ENCODE assay signal across 8 cellular contexts in the genomic region with DNA sequence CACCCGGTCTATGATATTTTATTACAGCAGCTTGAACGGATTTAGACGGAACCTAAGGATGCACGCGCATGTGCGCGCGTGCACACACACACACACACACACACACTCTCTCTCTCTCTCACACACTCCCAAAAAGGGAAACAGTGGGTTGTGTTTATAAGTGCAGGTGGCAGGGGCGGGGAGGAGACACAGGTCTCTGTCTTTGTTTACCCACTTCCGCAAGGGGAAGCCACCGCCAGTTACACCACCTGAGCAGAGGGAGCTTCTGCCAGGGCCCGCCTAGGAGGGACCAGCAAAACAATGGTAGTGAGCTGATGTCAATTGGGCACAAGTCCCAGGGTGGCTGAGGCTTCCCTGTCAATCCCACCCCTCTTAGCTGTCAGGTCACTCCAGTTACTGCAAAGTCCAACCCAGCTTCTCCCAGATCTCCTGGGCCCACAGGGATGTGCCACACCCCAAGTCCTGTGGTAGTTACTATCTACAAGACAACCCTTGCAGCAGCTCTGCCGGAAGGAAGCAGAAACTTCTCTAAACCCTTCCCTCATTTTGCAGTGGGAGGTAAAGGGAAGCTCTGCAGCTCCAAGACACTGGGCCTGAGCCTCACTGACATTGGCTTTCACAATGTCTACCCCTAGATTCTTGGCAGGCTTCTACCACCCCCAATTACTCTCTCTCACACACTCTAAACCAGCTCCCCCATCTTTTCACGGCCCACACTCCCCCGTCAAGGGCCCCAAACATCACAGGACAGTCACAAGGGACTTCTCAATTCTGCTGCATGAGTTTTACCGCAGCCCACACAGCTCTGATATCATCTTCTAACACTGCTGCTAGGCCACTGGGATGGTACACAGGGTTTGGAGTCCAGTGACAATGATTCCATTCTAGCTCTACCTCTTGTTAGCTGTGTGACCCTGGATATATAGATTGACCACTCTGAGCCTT. TPM values are rescaled to one million over a fixed set of nuclear protein-coding genes. Genes with fewer than 3 reads are reported as not detected.
A peak's percentile ranks its signal among the peaks of the same experiment; 100 is the strongest.
DNase-seq lines count a peak whose midpoint lies in the region; ATAC-seq and TF ChIP-seq lines count a peak whose summit lies in the region.

No MANE protein-coding gene starts in this region.

- TF ChIP-seq CTCF in GM12865 (IDR thresholded peaks at IDR 0.05; ENCODE audit: insufficient read depth, low read depth, low read length, missing control alignments) (no peak), gastroesophageal sphincter (IDR thresholded peaks at IDR 0.05) (no peak), coronary artery (IDR thresholded peaks at IDR 0.05) (no peak)

- H3K4me3 ChIP-seq in GM12865 (ENCODE audit: low read depth, low read length), result no peak overlapping the region
- no peak overlapping the region for H3K4me3 ChIP-seq in gastroesophageal sphincter
- no peak overlapping the region for H3K4me3 ChIP-seq in coronary artery

- H3K4me1 ChIP-seq in gastroesophageal sphincter, result peaks cover 0 to 95% (median 39%) of the 10 kb centered on the region in 3 donors

- H3K27ac ChIP-seq in gastroesophageal sphincter (peak overlapping the region in 3 of 4 donors; percentile 49 to 70 (median 61)), coronary artery (peak overlapping the region in 1 of 2 donors; percentile 47)

- TF ChIP-seq EP300 in gastroesophageal sphincter (IDR thresholded peaks at IDR 0.05), result no peak

- no peaks in the 10 kb centered on the region for H3K36me3 ChIP-seq in gastroesophageal sphincter

- 37 to 76% methylated on average over 3 to 10 of the region's 16 CpGs for WGBS in gastroesophageal sphincter (ENCODE audit: low coverage in 1 of 2), 2 donors

- TF ChIP-seq POLR2A in gastroesophageal sphincter (IDR thresholded peaks at IDR 0.05), result no peak

- ATAC-seq in GM21619 (IDR thresholded peaks at IDR 0.05; ENCODE audit: unreplicated experiment), result peak; percentile 87
- peak; percentile 19 for ATAC-seq in gastroesophageal sphincter

- DNase-seq in GM12865 (ENCODE audit: low read depth), result peak; percentile 51
- DNase-seq in Kasumi-1 (lab: John Stamatoyannopoulos, UW), result peak; percentile 99
- DNase-seq in activated CD4-positive, alpha-beta T cell treated with anti-CD3 and anti-CD28 coated beads for 48 hours, result peak; percentile 73
- peak; percentile 55 for DNase-seq in stimulated activated CD4-positive, alpha-beta T cell treated with anti-CD3 and anti-CD28 coated beads, Interleukin-2, amount 100 ng/mL, for 4 hours (ENCODE audit: low read depth)
- no peak for DNase-seq in coronary artery (ENCODE audit: low spot score)
- DNase-seq in ecto neural progenitor cell (ENCODE audit: low spot score), result no peak

- no peaks in the 10 kb centered on the region for H3K27me3 ChIP-seq in gastroesophageal sphincter

- no peaks in the 10 kb centered on the region for H3K9me3 ChIP-seq in gastroesophageal sphincter

RNA-seq across cellular contexts. Expression of a gene that starts 17.6 kb away (rescaled TPM):
- 100 to 1,000 TPM; 117 to 225 (median 162) TPM for total RNA-seq in gastroesophageal sphincter

RNA-seq across cellular contexts. Expression of a gene that starts 55.2 kb away (rescaled TPM):
- total RNA-seq in gastroesophageal sphincter, result 10 to 100 TPM; 21.0 to 34.9 (median 28.9) TPM

Comparison
In these comparisons a context has a peak if more than half of its experiments do, and no peak if none do; other contexts are left out.
1. DNase-seq: peak in GM12865 (single experiment), Kasumi-1 (2 of 2), activated CD4-positive, alpha-beta T cell treated with anti-CD3 and anti-CD28 coated beads for 48 hours (single experiment) and stimulated activated CD4-positive, alpha-beta T cell treated with anti-CD3 and anti-CD28 coated beads, Interleukin-2, amount 100 ng/mL, for 4 hours (single experiment); none in coronary artery (single experiment) and ecto neural progenitor cell (single experiment).